Comparison of ENCODE assay signal across 1 cellular context in genomic region chr5:1799602-1800469, GRCh38.
TF ChIP-seq lines count a peak whose summit lies in the region.

Gene MRPL36, minus strand, starts transcription at chr5:1799837. Its CDS starts 902 bp downstream, at chr5:1798935.

TF ChIP-seq in WTC11, 78 proteins besides CTCF, POLR2A, EP300 and RAD21 (continued from another document and continues in another):
- TF ChIP-seq, protein P1, sequence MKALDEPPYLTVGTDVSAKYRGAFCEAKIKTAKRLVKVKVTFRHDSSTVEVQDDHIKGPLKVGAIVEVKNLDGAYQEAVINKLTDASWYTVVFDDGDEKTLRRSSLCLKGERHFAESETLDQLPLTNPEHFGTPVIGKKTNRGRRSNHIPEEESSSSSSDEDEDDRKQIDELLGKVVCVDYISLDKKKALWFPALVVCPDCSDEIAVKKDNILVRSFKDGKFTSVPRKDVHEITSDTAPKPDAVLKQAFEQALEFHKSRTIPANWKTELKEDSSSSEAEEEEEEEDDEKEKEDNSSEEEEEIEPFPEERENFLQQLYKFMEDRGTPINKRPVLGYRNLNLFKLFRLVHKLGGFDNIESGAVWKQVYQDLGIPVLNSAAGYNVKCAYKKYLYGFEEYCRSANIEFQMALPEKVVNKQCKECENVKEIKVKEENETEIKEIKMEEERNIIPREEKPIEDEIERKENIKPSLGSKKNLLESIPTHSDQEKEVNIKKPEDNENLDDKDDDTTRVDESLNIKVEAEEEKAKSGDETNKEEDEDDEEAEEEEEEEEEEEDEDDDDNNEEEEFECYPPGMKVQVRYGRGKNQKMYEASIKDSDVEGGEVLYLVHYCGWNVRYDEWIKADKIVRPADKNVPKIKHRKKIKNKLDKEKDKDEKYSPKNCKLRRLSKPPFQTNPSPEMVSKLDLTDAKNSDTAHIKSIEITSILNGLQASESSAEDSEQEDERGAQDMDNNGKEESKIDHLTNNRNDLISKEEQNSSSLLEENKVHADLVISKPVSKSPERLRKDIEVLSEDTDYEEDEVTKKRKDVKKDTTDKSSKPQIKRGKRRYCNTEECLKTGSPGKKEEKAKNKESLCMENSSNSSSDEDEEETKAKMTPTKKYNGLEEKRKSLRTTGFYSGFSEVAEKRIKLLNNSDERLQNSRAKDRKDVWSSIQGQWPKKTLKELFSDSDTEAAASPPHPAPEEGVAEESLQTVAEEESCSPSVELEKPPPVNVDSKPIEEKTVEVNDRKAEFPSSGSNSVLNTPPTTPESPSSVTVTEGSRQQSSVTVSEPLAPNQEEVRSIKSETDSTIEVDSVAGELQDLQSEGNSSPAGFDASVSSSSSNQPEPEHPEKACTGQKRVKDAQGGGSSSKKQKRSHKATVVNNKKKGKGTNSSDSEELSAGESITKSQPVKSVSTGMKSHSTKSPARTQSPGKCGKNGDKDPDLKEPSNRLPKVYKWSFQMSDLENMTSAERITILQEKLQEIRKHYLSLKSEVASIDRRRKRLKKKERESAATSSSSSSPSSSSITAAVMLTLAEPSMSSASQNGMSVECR (CRISPR knock-in tag; IDR thresholded peaks at IDR 0.05; ENCODE audit: borderline replicate concordance) = no peak
- TF ChIP-seq, protein P2, sequence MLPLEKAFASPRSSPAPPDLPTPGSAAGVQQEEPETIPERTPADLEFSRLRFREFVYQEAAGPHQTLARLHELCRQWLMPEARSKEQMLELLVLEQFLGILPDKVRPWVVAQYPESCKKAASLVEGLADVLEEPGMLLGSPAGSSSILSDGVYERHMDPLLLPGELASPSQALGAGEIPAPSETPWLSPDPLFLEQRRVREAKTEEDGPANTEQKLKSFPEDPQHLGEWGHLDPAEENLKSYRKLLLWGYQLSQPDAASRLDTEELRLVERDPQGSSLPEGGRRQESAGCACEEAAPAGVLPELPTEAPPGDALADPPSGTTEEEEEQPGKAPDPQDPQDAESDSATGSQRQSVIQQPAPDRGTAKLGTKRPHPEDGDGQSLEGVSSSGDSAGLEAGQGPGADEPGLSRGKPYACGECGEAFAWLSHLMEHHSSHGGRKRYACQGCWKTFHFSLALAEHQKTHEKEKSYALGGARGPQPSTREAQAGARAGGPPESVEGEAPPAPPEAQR (CRISPR knock-in tag; IDR thresholded peaks at IDR 0.05) = no peak
- peak; percentile 99 for TF ChIP-seq USF1 (CRISPR knock-in tag; IDR thresholded peaks at IDR 0.05)
- no peak for TF ChIP-seq ESRRA (CRISPR knock-in tag; IDR thresholded peaks at IDR 0.05; ENCODE audit: borderline replicate concordance)
- 0 out of 2 replicates have a peak, but pooled peaks have one; percentile 35 for TF ChIP-seq KAT7 (CRISPR knock-in tag; IDR thresholded peaks at IDR 0.05; ENCODE audit: borderline replicate concordance)
- no peak for TF ChIP-seq ZNF263 (CRISPR knock-in tag; IDR thresholded peaks at IDR 0.05; ENCODE audit: low read depth)
- TF ChIP-seq SMAD4 (CRISPR knock-in tag; IDR thresholded peaks at IDR 0.05) = no peak
- TF ChIP-seq PRRX2 (CRISPR knock-in tag; IDR thresholded peaks at IDR 0.05) = no peak
- TF ChIP-seq SOX15 (CRISPR knock-in tag; IDR thresholded peaks at IDR 0.05) = no peak
- TF ChIP-seq, protein P3, sequence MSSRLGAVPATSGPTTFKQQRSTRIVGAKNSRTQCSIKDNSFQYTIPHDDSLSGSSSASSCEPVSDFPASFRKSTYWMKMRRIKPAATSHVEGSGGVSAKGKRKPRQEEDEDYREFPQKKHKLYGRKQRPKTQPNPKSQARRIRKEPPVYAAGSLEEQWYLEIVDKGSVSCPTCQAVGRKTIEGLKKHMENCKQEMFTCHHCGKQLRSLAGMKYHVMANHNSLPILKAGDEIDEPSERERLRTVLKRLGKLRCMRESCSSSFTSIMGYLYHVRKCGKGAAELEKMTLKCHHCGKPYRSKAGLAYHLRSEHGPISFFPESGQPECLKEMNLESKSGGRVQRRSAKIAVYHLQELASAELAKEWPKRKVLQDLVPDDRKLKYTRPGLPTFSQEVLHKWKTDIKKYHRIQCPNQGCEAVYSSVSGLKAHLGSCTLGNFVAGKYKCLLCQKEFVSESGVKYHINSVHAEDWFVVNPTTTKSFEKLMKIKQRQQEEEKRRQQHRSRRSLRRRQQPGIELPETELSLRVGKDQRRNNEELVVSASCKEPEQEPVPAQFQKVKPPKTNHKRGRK (CRISPR knock-in tag; IDR thresholded peaks at IDR 0.05; ENCODE audit: borderline replicate concordance) = no peak
- TF ChIP-seq, protein P4, sequence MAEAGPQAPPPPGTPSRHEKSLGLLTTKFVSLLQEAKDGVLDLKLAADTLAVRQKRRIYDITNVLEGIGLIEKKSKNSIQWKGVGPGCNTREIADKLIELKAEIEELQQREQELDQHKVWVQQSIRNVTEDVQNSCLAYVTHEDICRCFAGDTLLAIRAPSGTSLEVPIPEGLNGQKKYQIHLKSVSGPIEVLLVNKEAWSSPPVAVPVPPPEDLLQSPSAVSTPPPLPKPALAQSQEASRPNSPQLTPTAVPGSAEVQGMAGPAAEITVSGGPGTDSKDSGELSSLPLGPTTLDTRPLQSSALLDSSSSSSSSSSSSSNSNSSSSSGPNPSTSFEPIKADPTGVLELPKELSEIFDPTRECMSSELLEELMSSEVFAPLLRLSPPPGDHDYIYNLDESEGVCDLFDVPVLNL (CRISPR knock-in tag; IDR thresholded peaks at IDR 0.05; ENCODE audit: borderline replicate concordance, low read depth) = no peak
- TF ChIP-seq ZBTB21 (CRISPR knock-in tag; IDR thresholded peaks at IDR 0.05; ENCODE audit: borderline replicate concordance) = 0 out of 2 replicates have a peak, but pooled peaks have one; percentile 70
- no peak for TF ChIP-seq ZNF219 (CRISPR knock-in tag; IDR thresholded peaks at IDR 0.05; ENCODE audit: borderline replicate concordance)
- TF ChIP-seq FOXK1 (CRISPR knock-in tag; IDR thresholded peaks at IDR 0.05) = peak; percentile 85; the same call in 1 of the 2 replicates
- peak; percentile 67; the same call in 1 of the 2 replicates for TF ChIP-seq PRDM15 (CRISPR knock-in tag; IDR thresholded peaks at IDR 0.05)
- TF ChIP-seq ZNF232 (CRISPR knock-in tag; IDR thresholded peaks at IDR 0.05) = peak; percentile 87; the same call in 1 of the 2 replicates
- TF ChIP-seq ZNF121 (CRISPR knock-in tag; IDR thresholded peaks at IDR 0.05) = no peak
- TF ChIP-seq JUN (CRISPR knock-in tag; IDR thresholded peaks at IDR 0.05) = no peak
- no peak for TF ChIP-seq CDX4 (CRISPR knock-in tag; IDR thresholded peaks at IDR 0.05; ENCODE audit: borderline replicate concordance)
- TF ChIP-seq ZNF416 (CRISPR knock-in tag; IDR thresholded peaks at IDR 0.05) = no peak
- no peak for TF ChIP-seq HMGA2 (CRISPR knock-in tag; IDR thresholded peaks at IDR 0.05)
- TF ChIP-seq ATF3 (CRISPR knock-in tag; conservative IDR thresholded peaks at IDR 0.05) = no peak
- TF ChIP-seq, protein P5, sequence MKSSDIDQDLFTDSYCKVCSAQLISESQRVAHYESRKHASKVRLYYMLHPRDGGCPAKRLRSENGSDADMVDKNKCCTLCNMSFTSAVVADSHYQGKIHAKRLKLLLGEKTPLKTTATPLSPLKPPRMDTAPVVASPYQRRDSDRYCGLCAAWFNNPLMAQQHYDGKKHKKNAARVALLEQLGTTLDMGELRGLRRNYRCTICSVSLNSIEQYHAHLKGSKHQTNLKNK (CRISPR knock-in tag; IDR thresholded peaks at IDR 0.05) = no peak
- TF ChIP-seq NR3C1 (CRISPR knock-in tag; conservative IDR thresholded peaks at IDR 0.05; ENCODE audit: low read depth) = no peak
- TF ChIP-seq ATF1 (CRISPR knock-in tag; IDR thresholded peaks at IDR 0.05) = no peak
- no peak for TF ChIP-seq ZNF532 (CRISPR knock-in tag; IDR thresholded peaks at IDR 0.05; ENCODE audit: borderline replicate concordance)
- TF ChIP-seq GTF2I (CRISPR knock-in tag; conservative IDR thresholded peaks at IDR 0.05) = no peak
- TF ChIP-seq NR2C2 (CRISPR knock-in tag; IDR thresholded peaks at IDR 0.05) = peak; percentile 58; the same call in 1 of the 2 replicates
- no peak for TF ChIP-seq OVOL2 (CRISPR knock-in tag; IDR thresholded peaks at IDR 0.05; ENCODE audit: borderline replicate concordance)
- TF ChIP-seq NFYB (CRISPR knock-in tag; conservative IDR thresholded peaks at IDR 0.05; ENCODE audit: low read depth) = no peak
- 0 out of 2 replicates have a peak, but pooled peaks have one; percentile 45 for TF ChIP-seq MYBL2 (CRISPR knock-in tag; IDR thresholded peaks at IDR 0.05)
- TF ChIP-seq ELF4 (CRISPR knock-in tag; IDR thresholded peaks at IDR 0.05; ENCODE audit: low read depth) = no peak
- no peak for TF ChIP-seq ZNF138 (CRISPR knock-in tag; conservative IDR thresholded peaks at IDR 0.05)
- TF ChIP-seq RELA (CRISPR knock-in tag; IDR thresholded peaks at IDR 0.05; ENCODE audit: borderline replicate concordance) = no peak
- TF ChIP-seq ZNF317 (CRISPR knock-in tag; IDR thresholded peaks at IDR 0.05; ENCODE audit: borderline replicate concordance, low read depth) = no peak
- peak; percentile 42; the same call in 1 of the 2 replicates for TF ChIP-seq ETV6 (CRISPR knock-in tag; IDR thresholded peaks at IDR 0.05)
- TF ChIP-seq ZNF396 (CRISPR knock-in tag; IDR thresholded peaks at IDR 0.05; ENCODE audit: borderline replicate concordance) = no peak
- TF ChIP-seq NFATC4 (CRISPR knock-in tag; IDR thresholded peaks at IDR 0.05) = no peak
- TF ChIP-seq JAZF1 (CRISPR knock-in tag; IDR thresholded peaks at IDR 0.05) = no peak
- no peak for TF ChIP-seq FOXJ3 (CRISPR knock-in tag; IDR thresholded peaks at IDR 0.05; ENCODE audit: borderline replicate concordance)
- no peak for TF ChIP-seq MXD4 (CRISPR knock-in tag; IDR thresholded peaks at IDR 0.05; ENCODE audit: borderline replicate concordance)
